8 cellular contexts compared by ENCODE assay signal in the genomic region with DNA sequence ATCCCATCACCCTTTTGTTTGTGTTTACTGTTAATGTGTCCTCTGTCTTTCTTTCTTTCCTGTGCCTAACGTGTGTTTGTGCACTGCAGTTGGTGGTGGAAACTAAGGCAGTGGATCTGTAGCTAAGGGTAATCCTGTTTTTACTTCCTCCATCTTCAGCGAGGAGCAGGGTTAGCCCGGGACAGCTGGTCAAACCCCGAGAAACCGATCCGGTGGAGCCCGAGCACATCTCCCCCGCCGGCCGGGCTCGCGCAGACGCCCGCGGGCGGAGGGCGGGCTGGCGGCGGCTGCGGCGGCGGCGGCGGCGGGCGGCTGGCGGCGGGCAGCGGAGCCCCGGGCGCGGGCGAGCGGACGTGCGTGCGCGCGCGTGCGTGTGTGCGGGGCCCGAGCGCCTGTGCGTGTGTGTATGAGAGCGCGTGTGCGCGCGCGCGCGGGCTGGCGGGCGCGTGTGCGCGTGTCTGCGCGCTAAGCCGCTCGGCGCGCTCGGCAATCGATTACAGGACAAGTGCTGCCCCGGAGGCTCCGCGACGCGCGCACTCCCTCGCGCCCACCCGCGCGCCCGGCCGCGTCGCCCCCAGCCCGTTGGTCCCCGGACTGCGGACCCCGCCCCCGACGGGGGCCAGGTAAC. TPM values are rescaled to one million over a fixed set of nuclear protein-coding genes. Genes with fewer than 3 reads are reported as not detected.
A peak's percentile ranks its signal among the peaks of the same experiment; 100 is the strongest.
DNase-seq lines count a peak whose midpoint lies in the region; ATAC-seq lines count a peak whose summit lies in the region.

Gene IKZF2, minus strand, starts transcription at position 176 of the 628 bp plus-strand sequence. CDS start 2,983 bp downstream, outside the sequence.

- H3K4me1 Mint-ChIP-seq in activated CD4-positive, alpha-beta memory T cell treated with anti-CD3 and anti-CD28 coated beads, Interleukin-2, amount 10 ng/mL, durations not matched to agents 7 days and 5 days: peaks cover 30% of the 10 kb centered on the region
- H3K4me1 Mint-ChIP-seq in memory B cell: peaks cover 18% of the 10 kb centered on the region

- DNase-seq in NCI-H526 (lab: John Stamatoyannopoulos, UW): peak; percentile 71 to 94
- DNase-seq in activated CD4-positive, alpha-beta memory T cell treated with anti-CD3 and anti-CD28 coated beads, Interleukin-2, amount 10 ng/mL, durations not matched to agents 7 days and 5 days: peak; percentile 63
- peak; percentile 65 for DNase-seq in effector CD8-positive, alpha-beta T cell (lab: John Stamatoyannopoulos, UW)
- peak; percentile 64 to 66 for DNase-seq in memory B cell (ENCODE audit: low spot score in 2 of 2)
- DNase-seq in stimulated activated CD4-positive, alpha-beta T cell treated with anti-CD3 and anti-CD28 coated beads, TNF-alpha, amount 100 ng/mL, for 48 hours (ENCODE audit: low read depth in 3 of 3): peak; percentile 13 to 47 (median 45)

- peaks cover 12 to 39% (median 32%) of the 10 kb centered on the region in 10 experiments for H3K4me1 ChIP-seq in BLaER1 treated with 17β-estradiol and CSF1 and Interleukin-3, amounts not matched to agents 10 nM and 100 nM

- H3K4me3 Mint-ChIP-seq in activated CD4-positive, alpha-beta memory T cell treated with anti-CD3 and anti-CD28 coated beads, Interleukin-2, amount 10 ng/mL, durations not matched to agents 7 days and 5 days: peak within 1 kb of the TSS; percentile 79
- peak within 1 kb of the TSS; percentile 92 for H3K4me3 Mint-ChIP-seq in memory B cell

- peak within 1 kb of the TSS; percentile 64 to 83 (median 72); a peak in 21 of 22 replicates for H3K27ac ChIP-seq in BLaER1 treated with 17β-estradiol and CSF1 and Interleukin-3, amounts not matched to agents 10 nM and 100 nM

- peak within 1 kb of the TSS; percentile 75 to 94 (median 89) for H3K4me2 ChIP-seq in BLaER1 treated with 17β-estradiol and CSF1 and Interleukin-3, amounts not matched to agents 10 nM and 100 nM

- peak within 1 kb of the TSS; percentile 74 to 85 (median 83) for H3K9ac ChIP-seq in BLaER1 treated with 17β-estradiol and CSF1 and Interleukin-3, amounts not matched to agents 10 nM and 100 nM

- H3K36me3 ChIP-seq in BLaER1 treated with 17β-estradiol and CSF1 and Interleukin-3, amounts not matched to agents 10 nM and 100 nM: no peaks in the 10 kb centered on the region

- peak; percentile 83 for ATAC-seq in GM19324 (IDR thresholded peaks at IDR 0.05; ENCODE audit: low FRiP score, unreplicated experiment)
- ATAC-seq in HG03457 (IDR thresholded peaks at IDR 0.05; ENCODE audit: unreplicated experiment): peak; percentile 57
- peak; percentile 82 for ATAC-seq in memory B cell (ENCODE audit: low read depth)

- H3K9me3 Mint-ChIP-seq in activated CD4-positive, alpha-beta memory T cell treated with anti-CD3 and anti-CD28 coated beads, Interleukin-2, amount 10 ng/mL, durations not matched to agents 7 days and 5 days: no peaks in the 10 kb centered on the region
- H3K9me3 Mint-ChIP-seq in memory B cell: no peaks in the 10 kb centered on the region

- peak within 1 kb of the TSS; percentile 72 to 92 (median 82) for H3K4me3 ChIP-seq in BLaER1 treated with 17β-estradiol and CSF1 and Interleukin-3, amounts not matched to agents 10 nM and 100 nM

- peaks cover 3% of the 10 kb centered on the region for H3K36me3 Mint-ChIP-seq in activated CD4-positive, alpha-beta memory T cell treated with anti-CD3 and anti-CD28 coated beads, Interleukin-2, amount 10 ng/mL, durations not matched to agents 7 days and 5 days (ENCODE audit: low read depth)
- H3K36me3 Mint-ChIP-seq in memory B cell: no peaks in the 10 kb centered on the region

- H3K27me3 Mint-ChIP-seq in activated CD4-positive, alpha-beta memory T cell treated with anti-CD3 and anti-CD28 coated beads, Interleukin-2, amount 10 ng/mL, durations not matched to agents 7 days and 5 days: peaks cover 47% of the 10 kb centered on the region
- peaks cover 2% of the 10 kb centered on the region for H3K27me3 Mint-ChIP-seq in memory B cell

- no peaks in the 10 kb centered on the region for H3K9me3 ChIP-seq in BLaER1 treated with 17β-estradiol and CSF1 and Interleukin-3, amounts not matched to agents 10 nM and 100 nM (replicated peaks in 1 of 11)

- H3K27ac Mint-ChIP-seq in activated CD4-positive, alpha-beta memory T cell treated with anti-CD3 and anti-CD28 coated beads, Interleukin-2, amount 10 ng/mL, durations not matched to agents 7 days and 5 days: peak within 1 kb of the TSS; percentile 60
- peak within 1 kb of the TSS; percentile 79 for H3K27ac Mint-ChIP-seq in memory B cell

- H4K20me1 ChIP-seq in BLaER1 treated with 17β-estradiol and CSF1 and Interleukin-3, amounts not matched to agents 10 nM and 100 nM: no peaks in the 10 kb centered on the region

- CTCF ChIA-PET in activated CD4-positive, alpha-beta memory T cell treated with anti-CD3 and anti-CD28 coated beads, Interleukin-2, amount 10 ng/mL, durations not matched to agents 7 days and 5 days (lab: Charles Lee): interaction anchor here (0.9 to 3.2 kb wide), 3 partner anchors 287 to 375 kb away, joined by 3 to 33 read pairs (median 6); no protein-coding TSS in a partner anchor

- H3K27me3 ChIP-seq in BLaER1 treated with 17β-estradiol and CSF1 and Interleukin-3, amounts not matched to agents 10 nM and 100 nM: peaks cover 0 to 24% (median 11%) of the 10 kb centered on the region in 11 experiments; a peak in 11 of 22 replicates

- POLR2A ChIA-PET in activated CD4-positive, alpha-beta memory T cell treated with anti-CD3 and anti-CD28 coated beads, Interleukin-2, amount 10 ng/mL, durations not matched to agents 7 days and 5 days (lab: Charles Lee): interaction anchor here (0.6 to 2.9 kb wide), 4 partner anchors 133 to 374 kb away, joined by 3 to 6 read pairs (median 4); partner anchors contain the start of gene SPAG16

RNA-seq across cellular contexts. Expression of gene IKZF2, which starts in this region (rescaled TPM):
- total RNA-seq in activated CD4-positive, alpha-beta memory T cell treated with anti-CD3 and anti-CD28 coated beads, Interleukin-2, amount 10 ng/mL, durations not matched to agents 7 days and 5 days: 1 to 10 TPM; 4.2 to 6.0 TPM

Comparison
In these comparisons a context has a peak if more than half of its experiments do, and no peak if none do; other contexts are left out.
1. Peak in every context shown above with its lines: DNase-seq, ATAC-seq, H3K4me3 ChIP-seq and H3K27ac ChIP-seq.